Comparison of ENCODE assay signal across 8 cellular contexts in the genomic region with DNA sequence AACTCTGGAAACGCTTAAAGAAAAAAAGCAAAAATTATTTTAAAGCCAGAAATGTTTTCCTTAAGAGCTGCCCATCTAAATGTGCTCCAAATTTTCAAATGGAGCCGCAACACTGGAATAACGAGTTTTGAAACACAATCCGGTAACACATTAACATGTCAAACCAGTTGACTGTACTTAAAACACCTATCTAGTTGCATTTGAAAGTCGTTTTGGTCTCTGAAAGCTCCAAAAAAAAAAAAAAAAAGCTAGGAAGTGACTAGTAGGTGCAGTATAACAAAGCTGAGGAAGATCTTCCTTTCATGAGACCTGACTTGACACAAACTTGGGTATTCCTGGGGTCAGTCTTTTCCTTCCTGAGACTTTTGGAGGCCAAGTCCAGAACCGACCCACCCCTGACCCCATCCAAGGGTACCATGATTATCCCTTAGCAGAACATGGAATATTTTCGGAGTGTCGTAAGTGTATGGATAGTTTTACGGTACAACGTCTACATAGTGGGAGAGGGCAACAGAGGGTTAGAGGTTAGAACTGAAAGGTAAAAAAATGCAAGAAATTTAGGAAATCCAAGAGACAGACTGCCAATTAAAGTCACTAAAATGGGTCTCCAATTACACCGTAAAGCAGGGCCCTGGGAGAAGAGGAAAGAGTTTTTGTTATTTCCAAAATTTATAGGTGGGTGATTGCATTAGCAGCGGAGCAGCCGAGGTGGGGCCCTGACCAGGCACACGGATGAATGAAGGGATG. TPM values are rescaled to one million over a fixed set of nuclear protein-coding genes. Genes with fewer than 3 reads are reported as not detected.
DNase-seq lines count a peak whose midpoint lies in the region; ATAC-seq and TF ChIP-seq lines count a peak whose summit lies in the region.

No MANE protein-coding gene starts in this region.

- ATAC-seq in GM19025 (IDR thresholded peaks at IDR 0.05; ENCODE audit: low read depth, unreplicated experiment), result peak; percentile 2

- in situ Hi-C loops in mammary epithelial cell (cut with MboI; ENCODE audit: low sequenced_read_pairs in 2 of 2), result no loop called here

- H3K9me3 ChIP-seq in A673 (ENCODE audit: low read depth, low read length, poor library complexity, severe bottlenecking) (no peaks in the 10 kb centered on the region), mammary epithelial cell (replicated peaks; ENCODE audit: insufficient read depth, low read length) (no peaks in the 10 kb centered on the region)

- dilution Hi-C loops in mammary epithelial cell (cut with HindIII; ENCODE audit: low sequenced_read_pairs), result no loop called here

- POLR2A ChIA-PET in A673 (lab: Charles Lee; ENCODE audit: low non-redundant PET), result no interaction called here

- no peaks in the 10 kb centered on the region for H3K27me3 ChIP-seq in A673 (replicated peaks; ENCODE audit: insufficient read depth, low read depth, low read length, poor library complexity)
- no peaks in the 10 kb centered on the region for H3K27me3 ChIP-seq in mammary epithelial cell (ENCODE audit: insufficient read depth, low read length)

- peaks cover 13% of the 10 kb centered on the region for H3K36me3 ChIP-seq in A673 (ENCODE audit: insufficient read depth, low read length, poor library complexity, severe bottlenecking)
- no peaks in the 10 kb centered on the region for H3K36me3 ChIP-seq in mammary epithelial cell (ENCODE audit: insufficient read depth, low read length)

- H3K79me2 ChIP-seq in mammary epithelial cell (ENCODE audit: insufficient read depth, low read length), result peaks cover 17% of the 10 kb centered on the region

- H3K4me2 ChIP-seq in mammary epithelial cell (ENCODE audit: insufficient read depth, low read depth, low read length), result peak overlapping the region; percentile 84

- H3K4me3 ChIP-seq in A673 (ENCODE audit: low read depth, low read length, poor library complexity, severe bottlenecking) (peak overlapping the region; percentile 96), mammary epithelial cell (replicated peaks in 1 of 3; ENCODE audit: insufficient read depth in 1 of 3, low read depth in 2 of 3, low read length in 3 of 3) (peak overlapping the region; percentile 83 to 100 (median 88))

- BruUV-seq in A673 (replicated peaks; lab: Mats Ljungman, UMichigan) (TSS peak; percentile 75), mammary epithelial cell (replicated peaks; lab: Mats Ljungman, UMichigan) (TSS peak; percentile 90)

- 10% methylated on average over 13 of the region's 14 CpGs for WGBS in mammary epithelial cell (ENCODE audit: low coverage, missing lambda C conversion rate)

- TF ChIP-seq CTCF in A673 (conservative IDR thresholded peaks at IDR 0.05; ENCODE audit: low read depth, low read length), result no peak
- no peak for TF ChIP-seq CTCF in mammary epithelial cell (conservative IDR thresholded peaks at IDR 0.05 in 1 of 2, IDR thresholded peaks at IDR 0.05 in 1 of 2; ENCODE audit: extremely low read depth in 1 of 2, insufficient read depth in 1 of 2, low read depth in 1 of 2, low read length in 2 of 2)

- intact Hi-C loops in A673 (cut with micrococcal nuclease; ENCODE audit: unreplicated experiment), result no loop called here
- intact Hi-C loops in mammary epithelial cell (cut with micrococcal nuclease), result loop anchor here (1.0 to 10.0 kb wide), 2 partner anchors 66 to 126 kb away; partner anchors contain the start of genes MBLAC2 and POLR3G

- H4K20me1 ChIP-seq in mammary epithelial cell (ENCODE audit: insufficient read depth, low read length), result no peaks in the 10 kb centered on the region

- DNase-seq in A673 (ENCODE audit: low spot score), result peak; percentile 1
- DNase-seq in HuH-7.5 (ENCODE audit: low spot score), result peak; percentile 7
- peak; percentile 14 for DNase-seq in mammary epithelial cell
- DNase-seq in myocyte (ENCODE audit: low read depth), result peak; percentile 6
- DNase-seq in iPS-NIHi7 (ENCODE audit: extremely low spot score), result no peak
- DNase-seq in NCI-H1694 (lab: John Stamatoyannopoulos, UW), result no peak
- no peak for DNase-seq in NCI-H2196 (lab: John Stamatoyannopoulos, UW; ENCODE audit: unreplicated experiment)

- CTCF ChIA-PET in A673 (lab: Charles Lee), result no interaction called here
- CTCF ChIA-PET in mammary epithelial cell (lab: Charles Lee; ENCODE audit: low non-redundant PET), result no interaction called here

- peak overlapping the region; percentile 95 for H2AFZ ChIP-seq in mammary epithelial cell (ENCODE audit: low read depth, low read length)

- H3K4me1 ChIP-seq in A673 (ENCODE audit: insufficient read depth, low read length, poor library complexity, severe bottlenecking) (peaks cover 19% of the 10 kb centered on the region), mammary epithelial cell (ENCODE audit: insufficient read depth, low read length) (peaks cover 12% of the 10 kb centered on the region)

- H3K9ac ChIP-seq in mammary epithelial cell (ENCODE audit: insufficient read depth, low read length), result peak overlapping the region; percentile 84

- peak overlapping the region; percentile 97 for H3K27ac ChIP-seq in A673 (ENCODE audit: low read depth, low read length, poor library complexity, severe bottlenecking)
- peak overlapping the region; percentile 77 for H3K27ac ChIP-seq in mammary epithelial cell (ENCODE audit: insufficient read depth, low read depth, low read length)

RNA-seq across cellular contexts. Expression of gene CETN3, which starts 0.8 kb away (rescaled TPM):
- total RNA-seq in A673 (2021) (25.3 and 30.1 TPM in 2 replicates), mammary epithelial cell (10 to 100 TPM in 1 of 2 donors, 1 to 10 TPM in 1; 9.0 to 28.3 TPM), myocyte (4.9 and 14.0 TPM in 2 replicates)
- 4.3 TPM for polyA plus RNA-seq in mammary epithelial cell
- 1.9 TPM for polyA minus RNA-seq in mammary epithelial cell
- 17.2 TPM for polyA plus RNA-seq in myocyte (2012)

Comparison
In these comparisons a context has a peak if more than half of its experiments do, and no peak if none do; other contexts are left out.
1. DNase-seq: peak in A673 (single experiment), HuH-7.5 (single experiment), mammary epithelial cell (single experiment) and myocyte (single experiment); none in iPS-NIHi7 (single experiment), NCI-H1694 (single experiment) and NCI-H2196 (single experiment).